ENCODE assay signal across 22 cellular contexts in genomic region chr10:96319754-96320514, GRCh38. TPM values are rescaled to one million over a fixed set of nuclear protein-coding genes. Genes with fewer than 3 reads are reported as not detected.
DNase-seq lines count a peak whose midpoint lies in the region; ATAC-seq, FAIRE-seq and TF ChIP-seq lines count a peak whose summit lies in the region.
"Had no signal": no experiment of that assay in that cellular context is flagged by ENCODE, and none has a peak within 500 bp of the region (broad histone marks: within the 10 kb centered on the region; RNA-seq: fewer than 3 reads in every experiment).

No MANE protein-coding gene starts in this region.

- ATAC-seq in HepG2 (no peak), right lobe of liver (no peak)
- ATAC-seq: left cardiac atrium had no signal

- no peak for TF ChIP-seq RAD21 in HepG2 (CRISPR knock-in tag; IDR thresholded peaks at IDR 0.05)

- H3K4me1 ChIP-seq in HepG2 (ENCODE audit: insufficient read depth, low read length) = no peaks in the 10 kb centered on the region
- H3K4me1 ChIP-seq in right lobe of liver = no peaks in the 10 kb centered on the region
- H3K4me1 ChIP-seq: breast epithelium, esophagus muscularis mucosa had no signal

- TF ChIP-seq CTCF in HepG2 (CRISPR knock-in tag; IDR thresholded peaks at IDR 0.05) = no peak
- TF ChIP-seq CTCF in right lobe of liver (IDR thresholded peaks at IDR 0.05) = no peak
- no peak for TF ChIP-seq CTCF in WERI-Rb-1 (IDR thresholded peaks at IDR 0.05; ENCODE audit: low read depth, low read length)

- 63% methylated on average over 3 of the region's 4 CpGs for WGBS in HepG2 (ENCODE audit: low lambda C conversion rate)
- WGBS in right lobe of liver (ENCODE audit: insufficient coverage, low coverage, low lambda C conversion rate, missing lambda C conversion rate) = 59% methylated on average over 4 of the region's 4 CpGs

- in situ Hi-C loops in HepG2 (cut with HindIII; ENCODE audit: extremely low pct_ligation_motif_present, low pct_unique_long_range_greater_than_20kb) = no loop called here

- H3K4me2 ChIP-seq in HepG2 (ENCODE audit: low read depth, low read length) = no peak overlapping the region

- H4K20me1 ChIP-seq in HepG2 (ENCODE audit: insufficient read depth, low read length) = no peaks in the 10 kb centered on the region

- H3K4me3 ChIP-seq in HepG2 (replicated peaks in 1 of 3; ENCODE audit: insufficient read depth in 1 of 3, low read depth in 2 of 3, low read length in 3 of 3) (no peak overlapping the region), right lobe of liver (no peak overlapping the region), WERI-Rb-1 (ENCODE audit: low read depth, low read length) (no peak overlapping the region)
- H3K4me3 ChIP-seq: breast epithelium, esophagus muscularis mucosa had no signal

- no peak for FAIRE-seq in HepG2 (lab: Jason Lieb, UNC)
- FAIRE-seq: D721Med had no signal

- POLR2A ChIA-PET in HepG2 (lab: Yijun Ruan, JAX) = no interaction called here

- CTCF ChIA-PET in HepG2 (lab: Yijun Ruan, JAX; ENCODE audit: low intra/inter-chr PET ratio, low total read pairs) = no interaction called here

- H3K27ac ChIP-seq in HepG2 (ENCODE audit: extremely low read length, insufficient read depth, low read length) (no peak overlapping the region), right lobe of liver (no peak overlapping the region), WERI-Rb-1 (no peak overlapping the region)
- H3K27ac ChIP-seq: breast epithelium, esophagus muscularis mucosa had no signal

- H3K9ac ChIP-seq in HepG2 (ENCODE audit: insufficient read depth, low read depth, low read length) = no peak overlapping the region

- DNase-seq in HepG2 (ENCODE audit: low spot score) (no peak), right lobe of liver (no peak), RPMI7951 (ENCODE audit: low read depth) (peak; percentile 2), glomerular visceral epithelial cell (ENCODE audit: extremely low spot score) (peak; percentile 4), WERI-Rb-1 (no peak), SW 1271 (lab: John Stamatoyannopoulos, UW) (no peak), head of caudate nucleus (no peak)
- no peak for DNase-seq in activated effector memory CD4-positive, alpha-beta T cell treated with Interleukin-2 at 50 U/mL for 16 hours
- DNase-seq: activated CD4-positive, CD25-positive, alpha-beta regulatory T cell treated with anti-CD3 and anti-CD28 coated beads, Interleukin-2, amount 50 U/mL, for 72 hours; activated naive CD4-positive, alpha-beta T cell; AML-193; hippocampal formation; left cardiac atrium; MV-4-11; NCI-H2081 treated with DMSO at 0.1 percent for 48 hours; SIG-M5; stimulated activated CD4-positive, alpha-beta T cell treated with anti-CD3 and anti-CD28 coated beads, Interleukin-4, amount 100 ng/mL, for 4 hours had no signal

- no peaks in the 10 kb centered on the region for H3K36me3 ChIP-seq in HepG2 (replicated peaks in 1 of 2; ENCODE audit: control insufficient read depth in 1 of 2, insufficient read depth in 2 of 2, low read length in 2 of 2)
- H3K36me3 ChIP-seq in right lobe of liver = no peaks in the 10 kb centered on the region
- H3K36me3 ChIP-seq in WERI-Rb-1 = no peaks in the 10 kb centered on the region
- H3K36me3 ChIP-seq: breast epithelium, esophagus muscularis mucosa had no signal

- TF ChIP-seq EP300 in HepG2 (IDR thresholded peaks at IDR 0.05; ENCODE audit: low read depth in 2 of 2, low read length in 2 of 2) (no peak), HepG2 (CRISPR knock-in tag; IDR thresholded peaks at IDR 0.05; ENCODE audit: borderline replicate concordance) (no peak)

- BruUV-seq in HepG2 (replicated peaks; lab: Mats Ljungman, UMichigan) = no TSS peak

- H3K79me2 ChIP-seq in HepG2 (ENCODE audit: insufficient read depth, low read length) = no peaks in the 10 kb centered on the region

- H3K27me3 ChIP-seq in HepG2 (ENCODE audit: control insufficient read depth in 1 of 2, insufficient read depth in 2 of 2, low read length in 2 of 2) (peaks cover 0 to 8% of the 10 kb centered on the region in 2 experiments; a peak in 1 of 5 replicates), right lobe of liver (no peaks in the 10 kb centered on the region), WERI-Rb-1 (ENCODE audit: insufficient read depth, low read depth, severe bottlenecking) (no peaks in the 10 kb centered on the region)

- intact Hi-C loops in HepG2 (cut with micrococcal nuclease; ENCODE audit: unreplicated experiment) = no loop called here
- intact Hi-C loops in right lobe of liver (cut with DNase I) = no loop called here
- intact Hi-C loops in head of caudate nucleus (cut with DNase I) = no loop called here

- no peaks in the 10 kb centered on the region for H3K9me3 ChIP-seq in HepG2 (ENCODE audit: low read length)
- H3K9me3 ChIP-seq in right lobe of liver = no peaks in the 10 kb centered on the region
- no peaks in the 10 kb centered on the region for H3K9me3 ChIP-seq in WERI-Rb-1 (ENCODE audit: severe bottlenecking)
- H3K9me3 ChIP-seq: breast epithelium, esophagus muscularis mucosa had no signal

- no peak overlapping the region for H2AFZ ChIP-seq in HepG2 (ENCODE audit: low read length)

- TF ChIP-seq POLR2A in HepG2 (IDR thresholded peaks at IDR 0.05; ENCODE audit: insufficient read depth in 1 of 2, low read depth in 2 of 2, low read length in 2 of 2) (no peak), right lobe of liver (IDR thresholded peaks at IDR 0.05) (no peak)

RNA-seq across cellular contexts. Expression of gene DNTT, which starts 15.7 kb away (rescaled TPM):
- total RNA-seq in HepG2 (2016; rRNA removed; fragmentation: Illumina TruSeq; extraction: Trizol) = not detected in 2 replicates
- total RNA-seq in HepG2 (2016; cell fraction: cytosol; rRNA removed; fragmentation: Illumina TruSeq; extraction: Trizol; ENCODE audit: low read depth) = not detected in 2 replicates
- total RNA-seq in HepG2 (2016; cell fraction: insoluble cytoplasmic fraction; rRNA removed; fragmentation: Illumina TruSeq; extraction: Trizol) = not detected in 2 replicates
- not detected in 2 replicates for total RNA-seq in HepG2 (2016; cell fraction: membrane; rRNA removed; fragmentation: Illumina TruSeq; extraction: Trizol)
- not detected in 2 replicates for total RNA-seq in HepG2 (2016; cell fraction: nucleus; rRNA removed; fragmentation: Illumina TruSeq; extraction: Trizol)
- polyA plus RNA-seq in HepG2 (2011; rRNA removed) = not detected in 2 replicates
- polyA plus RNA-seq in HepG2 (2011; cell fraction: cytosol; rRNA removed) = not detected in 2 replicates
- not detected in 2 replicates for polyA plus RNA-seq in HepG2 (2011; cell fraction: nucleus; rRNA removed)
- not detected in 2 replicates for polyA plus RNA-seq in HepG2 (2012)
- not detected in 2 replicates for polyA plus RNA-seq in HepG2 (2016; cell fraction: cytosol; fragmentation: Illumina TruSeq; extraction: Trizol; ENCODE audit: low read depth)
- polyA plus RNA-seq in HepG2 (2016; cell fraction: insoluble cytoplasmic fraction; fragmentation: Illumina TruSeq; extraction: Trizol; ENCODE audit: low read depth) = not detected in 2 replicates
- not detected in 2 replicates for polyA plus RNA-seq in HepG2 (2016; cell fraction: membrane; fragmentation: Illumina TruSeq; extraction: Trizol; ENCODE audit: low read depth)
- not detected in 2 replicates for polyA plus RNA-seq in HepG2 (2016; cell fraction: nucleus; fragmentation: Illumina TruSeq; extraction: Trizol; ENCODE audit: insufficient read depth, low read depth)
- polyA minus RNA-seq in HepG2 (2011; rRNA and poly(A)+ RNA removed; ENCODE audit: low replicate concordance) = not detected in 2 replicates
- not detected in 2 replicates for polyA minus RNA-seq in HepG2 (2011; cell fraction: cytosol; rRNA and poly(A)+ RNA removed)
- polyA minus RNA-seq in HepG2 (2011; cell fraction: nucleus; rRNA and poly(A)+ RNA removed) = not detected in 2 replicates
- total RNA-seq in right lobe of liver = not detected
- not detected in 2 replicates for total RNA-seq in RPMI7951 (2014; rRNA removed; shearing (Covaris generic))
- total RNA-seq: breast epithelium; esophagus muscularis mucosa; left cardiac atrium; osteoblast; T-helper 2 cell treated with Interferon-gamma antibody and Interleukin-4, amounts not matched to agents 100 ng/mL and 5 ng/mL, for 36 hours had no signal

RNA-seq across cellular contexts. Expression of gene OPALIN, which starts 38.9 kb away (rescaled TPM):
- total RNA-seq in HepG2 (2016; rRNA removed; fragmentation: Illumina TruSeq; extraction: Trizol) = not detected in 2 replicates
- not detected in 2 replicates for total RNA-seq in HepG2 (2016; cell fraction: cytosol; rRNA removed; fragmentation: Illumina TruSeq; extraction: Trizol; ENCODE audit: low read depth)
- total RNA-seq in HepG2 (2016; cell fraction: insoluble cytoplasmic fraction; rRNA removed; fragmentation: Illumina TruSeq; extraction: Trizol) = not detected in 2 replicates
- total RNA-seq in HepG2 (2016; cell fraction: membrane; rRNA removed; fragmentation: Illumina TruSeq; extraction: Trizol) = not detected in 2 replicates
- not detected in 2 replicates for total RNA-seq in HepG2 (2016; cell fraction: nucleus; rRNA removed; fragmentation: Illumina TruSeq; extraction: Trizol)
- polyA plus RNA-seq in HepG2 (2011; rRNA removed) = not detected in 2 replicates
- not detected in 2 replicates for polyA plus RNA-seq in HepG2 (2011; cell fraction: cytosol; rRNA removed)
- not detected in 2 replicates for polyA plus RNA-seq in HepG2 (2011; cell fraction: nucleus; rRNA removed)
- not detected in 2 replicates for polyA plus RNA-seq in HepG2 (2012)
- polyA plus RNA-seq in HepG2 (2016; cell fraction: cytosol; fragmentation: Illumina TruSeq; extraction: Trizol; ENCODE audit: low read depth) = not detected in 2 replicates
- polyA plus RNA-seq in HepG2 (2016; cell fraction: insoluble cytoplasmic fraction; fragmentation: Illumina TruSeq; extraction: Trizol; ENCODE audit: low read depth) = not detected in 2 replicates
- not detected in 2 replicates for polyA plus RNA-seq in HepG2 (2016; cell fraction: membrane; fragmentation: Illumina TruSeq; extraction: Trizol; ENCODE audit: low read depth)
- not detected in 2 replicates for polyA plus RNA-seq in HepG2 (2016; cell fraction: nucleus; fragmentation: Illumina TruSeq; extraction: Trizol; ENCODE audit: insufficient read depth, low read depth)
- polyA minus RNA-seq in HepG2 (2011; rRNA and poly(A)+ RNA removed; ENCODE audit: low replicate concordance) = not detected in 2 replicates
- polyA minus RNA-seq in HepG2 (2011; cell fraction: cytosol; rRNA and poly(A)+ RNA removed) = not detected in 2 replicates
- not detected in 2 replicates for polyA minus RNA-seq in HepG2 (2011; cell fraction: nucleus; rRNA and poly(A)+ RNA removed)
- total RNA-seq in right lobe of liver = not detected
- not detected in 2 replicates for total RNA-seq in RPMI7951 (2014; rRNA removed; shearing (Covaris generic))
- total RNA-seq: breast epithelium; esophagus muscularis mucosa; left cardiac atrium; osteoblast; T-helper 2 cell treated with Interferon-gamma antibody and Interleukin-4, amounts not matched to agents 100 ng/mL and 5 ng/mL, for 36 hours had no signal

RNA-seq across cellular contexts. Expression of gene BLNK, which starts 48.6 kb away (rescaled TPM):
- not detected in 2 replicates for total RNA-seq in HepG2 (2016; rRNA removed; fragmentation: Illumina TruSeq; extraction: Trizol)
- total RNA-seq in HepG2 (2016; cell fraction: cytosol; rRNA removed; fragmentation: Illumina TruSeq; extraction: Trizol; ENCODE audit: low read depth) = not detected in 2 replicates
- not detected in 2 replicates for total RNA-seq in HepG2 (2016; cell fraction: insoluble cytoplasmic fraction; rRNA removed; fragmentation: Illumina TruSeq; extraction: Trizol)
- total RNA-seq in HepG2 (2016; cell fraction: membrane; rRNA removed; fragmentation: Illumina TruSeq; extraction: Trizol) = not detected in 2 replicates
- not detected in 2 replicates for total RNA-seq in HepG2 (2016; cell fraction: nucleus; rRNA removed; fragmentation: Illumina TruSeq; extraction: Trizol)
- not detected in 2 replicates for polyA plus RNA-seq in HepG2 (2011; rRNA removed)
- not detected in 2 replicates for polyA plus RNA-seq in HepG2 (2011; cell fraction: cytosol; rRNA removed)
- 0.23 TPM in 1 of 2 replicates, not detected in the other for polyA plus RNA-seq in HepG2 (2011; cell fraction: nucleus; rRNA removed)
- not detected in 2 replicates for polyA plus RNA-seq in HepG2 (2012)
- polyA plus RNA-seq in HepG2 (2016; cell fraction: cytosol; fragmentation: Illumina TruSeq; extraction: Trizol; ENCODE audit: low read depth) = not detected in 2 replicates
- not detected in 2 replicates for polyA plus RNA-seq in HepG2 (2016; cell fraction: insoluble cytoplasmic fraction; fragmentation: Illumina TruSeq; extraction: Trizol; ENCODE audit: low read depth)
- polyA plus RNA-seq in HepG2 (2016; cell fraction: membrane; fragmentation: Illumina TruSeq; extraction: Trizol; ENCODE audit: low read depth) = not detected in 2 replicates
- not detected in 2 replicates for polyA plus RNA-seq in HepG2 (2016; cell fraction: nucleus; fragmentation: Illumina TruSeq; extraction: Trizol; ENCODE audit: insufficient read depth, low read depth)
- not detected in 2 replicates for polyA minus RNA-seq in HepG2 (2011; rRNA and poly(A)+ RNA removed; ENCODE audit: low replicate concordance)
- polyA minus RNA-seq in HepG2 (2011; cell fraction: cytosol; rRNA and poly(A)+ RNA removed) = not detected in 2 replicates
- not detected in 2 replicates for polyA minus RNA-seq in HepG2 (2011; cell fraction: nucleus; rRNA and poly(A)+ RNA removed)
- total RNA-seq in right lobe of liver = 10 to 100 TPM in 5 of 6 experiments, 1 to 10 TPM in 1; 9.9 to 47.7 (median 20.9) TPM
- not detected in 2 replicates for total RNA-seq in RPMI7951 (2014; rRNA removed; shearing (Covaris generic))
- total RNA-seq: T-helper 2 cell treated with Interferon-gamma antibody and Interleukin-4, amounts not matched to agents 100 ng/mL and 5 ng/mL, for 36 hours had no signal

Comparison
In these comparisons a context has a peak if more than half of its experiments do, and no peak if none do; other contexts are left out.
1. RNA of gene BLNK, which starts 48.6 kb away (total RNA-seq): 9.9 to 47.7 TPM in right lobe of liver; not detected in HepG2 and not detected in RPMI7951; every median in the first group is over 4 times any median in the second.
2. DNase-seq: peak in RPMI7951 (single experiment) and glomerular visceral epithelial cell (single experiment); none in HepG2 (single experiment), right lobe of liver (0 of 3), activated effector memory CD4-positive, alpha-beta T cell treated with Interleukin-2 at 50 U/mL for 16 hours (single experiment), WERI-Rb-1 (single experiment), SW 1271 (0 of 2) and head of caudate nucleus (0 of 42).